ENCODE assay signal across 9 cellular contexts in genomic region chr11:64861227-64861970, GRCh38. TPM values are rescaled to one million over a fixed set of nuclear protein-coding genes. Genes with fewer than 3 reads are reported as not detected.
A peak's percentile ranks its signal among the peaks of the same experiment; 100 is the strongest.
DNase-seq lines count a peak whose midpoint lies in the region; ATAC-seq, FAIRE-seq and TF ChIP-seq lines count a peak whose summit lies in the region.
"Had no signal": no experiment of that assay in that cellular context is flagged by ENCODE, and none has a peak within 500 bp of the region (broad histone marks: within the 10 kb centered on the region; RNA-seq: fewer than 3 reads in every experiment).

No MANE protein-coding gene starts in this region.

- no peak overlapping the region for H2AFZ ChIP-seq in HCT116 (ENCODE audit: low read depth, low read length, poor library complexity, severe bottlenecking)

- no peaks in the 10 kb centered on the region for H3K27me3 Mint-ChIP-seq in T-helper 2 cell treated with Interferon-gamma antibody and Interleukin-4, amounts not matched to agents 5 μg/mL and 100 μg/mL, for 36 hours (ENCODE audit: low read depth)

- no TSS peak for BruUV-seq in HCT116 (replicated peaks; lab: Mats Ljungman, UMichigan)

- FAIRE-seq in HTR-8/SVneo (lab: Jason Lieb, UNC) = no peak

- H3K4me1 ChIP-seq in HCT116 (ENCODE audit: control insufficient read depth in 1 of 2, insufficient read depth in 2 of 2, low read length in 2 of 2) = peaks cover 20 to 79% of the 10 kb centered on the region in 2 experiments

- peaks cover 71% of the 10 kb centered on the region for H3K4me1 Mint-ChIP-seq in T-helper 2 cell treated with Interferon-gamma antibody and Interleukin-4, amounts not matched to agents 5 μg/mL and 100 μg/mL, for 36 hours (ENCODE audit: low read depth)

- no peaks in the 10 kb centered on the region for H3K9me3 ChIP-seq in HCT116 (ENCODE audit: control insufficient read depth in 1 of 2, insufficient read depth in 1 of 2, low read depth in 1 of 2, low read length in 2 of 2)

- H3K4me3 ChIP-seq in HCT116 (replicated peaks in 1 of 2; ENCODE audit: low read depth in 1 of 2, low read length in 2 of 2) = no peak overlapping the region

- POLR2A ChIA-PET in HCT116 (lab: Charles Lee) = interaction anchor here (2.9 kb wide), 1 partner anchor 16 kb away, joined by 12 read pairs; the partner anchor contains the start of gene EHD1

- H3K27ac ChIP-seq in HCT116 (ENCODE audit: low read depth, low read length) = no peak overlapping the region

- H3K36me3 ChIP-seq in HCT116 (ENCODE audit: control insufficient read depth in 1 of 2, insufficient read depth in 2 of 2, low read length in 2 of 2) = peaks cover 3 to 11% of the 10 kb centered on the region in 2 experiments; a peak in 1 of 4 replicates

- peak; percentile 52 for DNase-seq in Ammon's horn (ENCODE audit: low spot score)
- no peak for DNase-seq in HCT116 (ENCODE audit: low read depth, low spot score)
- DNase-seq in T-helper 2 cell treated with Interferon-gamma antibody and Interleukin-4, amounts not matched to agents 5 μg/mL and 100 μg/mL, for 36 hours (ENCODE audit: low spot score) = no peak
- DNase-seq in medulla oblongata (ENCODE audit: extremely low spot score) = peak; percentile 66
- no peak for DNase-seq in germinal center (ENCODE audit: low spot score)
- DNase-seq in HTR-8/SVneo (ENCODE audit: insufficient read length, low spot score) = no peak
- DNase-seq: nucleus accumbens had no signal

- H3K36me3 Mint-ChIP-seq in T-helper 2 cell treated with Interferon-gamma antibody and Interleukin-4, amounts not matched to agents 5 μg/mL and 100 μg/mL, for 36 hours (ENCODE audit: low read depth) = peaks cover 56% of the 10 kb centered on the region

- H3K27me3 ChIP-seq in HCT116 (ENCODE audit: insufficient read depth, low read length) = no peaks in the 10 kb centered on the region

- peak overlapping the region; percentile 93 for H3K27ac Mint-ChIP-seq in T-helper 2 cell treated with Interferon-gamma antibody and Interleukin-4, amounts not matched to agents 5 μg/mL and 100 μg/mL, for 36 hours

- 0 out of 2 replicates have a peak overlapping the region, but pooled peaks have one; percentile 8 for H3K4me2 ChIP-seq in HCT116 (ENCODE audit: low read length)

- RAD21 ChIA-PET in HCT116 (lab: Charles Lee; ENCODE audit: low non-redundant PET in 1 of 2, low total read pairs in 2 of 2, uncharacterized antibody in 2 of 2, unreplicated experiment in 2 of 2) = interaction anchor here in 1 of 2 experiments (0.8 kb wide), 1 partner anchor 15 kb away, joined by 3 read pairs; no protein-coding TSS in a partner anchor

- ATAC-seq in HCT116 (no peak), HG03045 (IDR thresholded peaks at IDR 0.05; ENCODE audit: unreplicated experiment) (no peak), HG03571 (IDR thresholded peaks at IDR 0.05; ENCODE audit: unreplicated experiment) (no peak)

- H3K9me3 Mint-ChIP-seq in T-helper 2 cell treated with Interferon-gamma antibody and Interleukin-4, amounts not matched to agents 5 μg/mL and 100 μg/mL, for 36 hours = peaks cover 8% of the 10 kb centered on the region

- no peak for TF ChIP-seq POLR2A in HCT116 (IDR thresholded peaks at IDR 0.05; ENCODE audit: borderline replicate concordance, extremely low read depth, insufficient read depth, insufficient read length)

- CTCF ChIA-PET in HCT116 (lab: Charles Lee) = interaction anchor here (0.6 to 1.2 kb wide), 3 partner anchors 12 to 26 kb away, joined by 3 read pairs; partner anchors contain the start of gene EHD1

- H3K4me3 Mint-ChIP-seq in T-helper 2 cell treated with Interferon-gamma antibody and Interleukin-4, amounts not matched to agents 5 μg/mL and 100 μg/mL, for 36 hours = peak overlapping the region; percentile 68

- no peaks in the 10 kb centered on the region for H3K9me2 ChIP-seq in HCT116 (ENCODE audit: insufficient read depth)

- H3K9ac ChIP-seq in HCT116 (ENCODE audit: low read length) = no peak overlapping the region

- TF ChIP-seq RAD21 in HCT116 (IDR thresholded peaks at IDR 0.05; ENCODE audit: low read depth) = no peak

- H3K79me2 ChIP-seq in HCT116 (ENCODE audit: insufficient read depth, low read length) = peaks cover 77% of the 10 kb centered on the region

- no peaks in the 10 kb centered on the region for H4K20me1 ChIP-seq in HCT116 (ENCODE audit: insufficient read depth)

- intact Hi-C loops in HCT116 (cut with micrococcal nuclease) = no loop called here

- TF ChIP-seq CTCF in HCT116 (IDR thresholded peaks at IDR 0.05 in 2 of 3, conservative IDR thresholded peaks at IDR 0.05 in 1 of 3; ENCODE audit: borderline replicate concordance in 1 of 3, insufficient read depth in 1 of 3, low read depth in 2 of 3, low read length in 2 of 3) = no peak

TF ChIP-seq in HCT116, 20 proteins besides CTCF, POLR2A, EP300 and RAD21:
- TF ChIP-seq EGR1 (IDR thresholded peaks at IDR 0.05; ENCODE audit: low read depth) (no peak), EZH2 (IDR thresholded peaks at IDR 0.05) (no peak), YY1 (IDR thresholded peaks at IDR 0.05; ENCODE audit: extremely low read depth, insufficient replicate concordance, low read depth, low read length) (no peak), JUND (IDR thresholded peaks at IDR 0.05) (no peak)

RNA-seq across cellular contexts. Expression of gene CDC42BPG, which starts 16.9 kb away (rescaled TPM):
- 30.1 TPM for total RNA-seq in HCT116 (2021; ENCODE audit: unreplicated experiment)
- 19.3 TPM in 2 replicates for polyA plus RNA-seq in HCT116 (2012)

RNA-seq across cellular contexts. Expression of gene EHD1, which starts 17.0 kb away (rescaled TPM):
- 48.1 TPM for total RNA-seq in HCT116 (2021; ENCODE audit: unreplicated experiment)
- polyA plus RNA-seq in HCT116 (2012) = 43.5 and 70.0 TPM in 2 replicates

RNA-seq across cellular contexts. Expression of gene MEN1, which starts 51.0 kb away (rescaled TPM):
- 62.1 TPM for total RNA-seq in HCT116 (2021; ENCODE audit: unreplicated experiment)
- polyA plus RNA-seq in HCT116 (2012) = 46.8 and 54.0 TPM in 2 replicates

RNA-seq across cellular contexts. Expression of gene ATG2A, which starts 55.6 kb away (rescaled TPM):
- 24.7 TPM for total RNA-seq in HCT116 (2021; ENCODE audit: unreplicated experiment)
- polyA plus RNA-seq in HCT116 (2012) = 16.7 and 18.3 TPM in 2 replicates

RNA-seq across cellular contexts. Expression of gene MAP4K2, which starts 58.4 kb away (rescaled TPM):
- total RNA-seq in HCT116 (2021; ENCODE audit: unreplicated experiment) = 44.2 TPM
- 37.5 and 38.1 TPM in 2 replicates for polyA plus RNA-seq in HCT116 (2012)

Comparison
In these comparisons a context has a peak if more than half of its experiments do, and no peak if none do; other contexts are left out.
1. DNase-seq: peak in Ammon's horn (single experiment) and medulla oblongata (single experiment); none in HCT116 (single experiment), T-helper 2 cell treated with Interferon-gamma antibody and Interleukin-4, amounts not matched to agents 5 μg/mL and 100 μg/mL, for 36 hours (single experiment), germinal center (single experiment) and HTR-8/SVneo (single experiment).